ENCODE assay signal across 1 cellular context in the genomic region with DNA sequence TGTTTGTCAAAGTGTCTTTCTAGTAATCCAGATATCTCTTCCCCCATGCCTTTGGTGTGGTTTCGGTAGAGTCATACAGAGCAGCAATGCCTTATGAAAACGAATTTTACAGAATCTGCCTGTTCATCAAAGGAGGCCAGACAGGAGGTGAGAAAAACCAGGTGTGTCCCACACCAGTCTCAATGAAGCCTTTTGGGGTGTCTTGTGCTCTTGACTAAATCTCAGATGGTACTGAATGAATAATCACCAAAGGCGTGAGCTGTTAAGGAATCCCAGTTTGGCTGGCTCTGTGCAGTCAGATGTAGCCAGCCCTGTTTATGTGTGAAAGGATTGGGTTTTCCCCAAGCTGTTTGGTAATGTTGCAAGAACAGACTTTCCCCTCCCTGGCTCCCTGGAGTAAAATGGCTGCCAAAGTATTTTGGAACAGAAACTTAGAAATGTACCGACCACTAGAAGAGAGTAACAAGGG.
TF ChIP-seq lines count a peak whose summit lies in the region.

No MANE protein-coding gene starts in this region.

TF ChIP-seq in GM12878, 131 proteins besides CTCF, POLR2A, EP300 and RAD21 (continued from another document and continues in another):
- TF ChIP-seq, protein P1, sequence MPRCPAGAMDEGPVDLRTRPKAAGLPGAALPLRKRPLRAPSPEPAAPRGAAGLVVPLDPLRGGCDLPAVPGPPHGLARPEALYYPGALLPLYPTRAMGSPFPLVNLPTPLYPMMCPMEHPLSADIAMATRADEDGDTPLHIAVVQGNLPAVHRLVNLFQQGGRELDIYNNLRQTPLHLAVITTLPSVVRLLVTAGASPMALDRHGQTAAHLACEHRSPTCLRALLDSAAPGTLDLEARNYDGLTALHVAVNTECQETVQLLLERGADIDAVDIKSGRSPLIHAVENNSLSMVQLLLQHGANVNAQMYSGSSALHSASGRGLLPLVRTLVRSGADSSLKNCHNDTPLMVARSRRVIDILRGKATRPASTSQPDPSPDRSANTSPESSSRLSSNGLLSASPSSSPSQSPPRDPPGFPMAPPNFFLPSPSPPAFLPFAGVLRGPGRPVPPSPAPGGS (IDR thresholded peaks at IDR 0.05; ENCODE audit: borderline replicate concordance, insufficient read depth, low read depth, low read length, poor library complexity, severe bottlenecking), result peak; percentile 12
- TF ChIP-seq NR2C2 (IDR thresholded peaks at IDR 0.05; ENCODE audit: borderline replicate concordance, control insufficient read depth, insufficient read length, low read depth) (no peak), ESRRA (IDR thresholded peaks at IDR 0.05; ENCODE audit: low read length) (no peak), MYB (IDR thresholded peaks at IDR 0.05; ENCODE audit: borderline replicate concordance, low read depth, low read length) (no peak), SREBF2 (IDR thresholded peaks at IDR 0.05; ENCODE audit: low read length) (no peak), DPF2 (IDR thresholded peaks at IDR 0.05) (0 out of 2 replicates have a peak, but pooled peaks have one; percentile 37), RBBP5 (conservative IDR thresholded peaks at IDR 0.05) (no peak), FOXM1 (IDR thresholded peaks at IDR 0.05; ENCODE audit: low read depth, low read length) (peak; percentile 92), EGR1 (IDR thresholded peaks at IDR 0.05; ENCODE audit: borderline replicate concordance in 1 of 2, low read depth in 2 of 2, low read length in 2 of 2) (no peak), ZNF384 (IDR thresholded peaks at IDR 0.05; ENCODE audit: borderline replicate concordance, low read depth, low read length) (no peak), CREB1 (IDR thresholded peaks at IDR 0.05; ENCODE audit: low read depth) (peak; percentile 25; the same call in 1 of the 2 replicates), FOXK2 (IDR thresholded peaks at IDR 0.05) (no peak), MTA2 (IDR thresholded peaks at IDR 0.05; ENCODE audit: low read depth) (no peak), YY1 (IDR thresholded peaks at IDR 0.05; ENCODE audit: low read depth, low read length) (peak; percentile 83), EZH2 (IDR thresholded peaks at IDR 0.05; ENCODE audit: borderline replicate concordance, control insufficient read depth, low read depth, low read length) (no peak)
- TF ChIP-seq, protein P2, sequence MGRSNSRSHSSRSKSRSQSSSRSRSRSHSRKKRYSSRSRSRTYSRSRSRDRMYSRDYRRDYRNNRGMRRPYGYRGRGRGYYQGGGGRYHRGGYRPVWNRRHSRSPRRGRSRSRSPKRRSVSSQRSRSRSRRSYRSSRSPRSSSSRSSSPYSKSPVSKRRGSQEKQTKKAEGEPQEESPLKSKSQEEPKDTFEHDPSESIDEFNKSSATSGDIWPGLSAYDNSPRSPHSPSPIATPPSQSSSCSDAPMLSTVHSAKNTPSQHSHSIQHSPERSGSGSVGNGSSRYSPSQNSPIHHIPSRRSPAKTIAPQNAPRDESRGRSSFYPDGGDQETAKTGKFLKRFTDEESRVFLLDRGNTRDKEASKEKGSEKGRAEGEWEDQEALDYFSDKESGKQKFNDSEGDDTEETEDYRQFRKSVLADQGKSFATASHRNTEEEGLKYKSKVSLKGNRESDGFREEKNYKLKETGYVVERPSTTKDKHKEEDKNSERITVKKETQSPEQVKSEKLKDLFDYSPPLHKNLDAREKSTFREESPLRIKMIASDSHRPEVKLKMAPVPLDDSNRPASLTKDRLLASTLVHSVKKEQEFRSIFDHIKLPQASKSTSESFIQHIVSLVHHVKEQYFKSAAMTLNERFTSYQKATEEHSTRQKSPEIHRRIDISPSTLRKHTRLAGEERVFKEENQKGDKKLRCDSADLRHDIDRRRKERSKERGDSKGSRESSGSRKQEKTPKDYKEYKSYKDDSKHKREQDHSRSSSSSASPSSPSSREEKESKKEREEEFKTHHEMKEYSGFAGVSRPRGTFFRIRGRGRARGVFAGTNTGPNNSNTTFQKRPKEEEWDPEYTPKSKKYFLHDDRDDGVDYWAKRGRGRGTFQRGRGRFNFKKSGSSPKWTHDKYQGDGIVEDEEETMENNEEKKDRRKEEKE (IDR thresholded peaks at IDR 0.05), result no peak
- TF ChIP-seq, protein P3, sequence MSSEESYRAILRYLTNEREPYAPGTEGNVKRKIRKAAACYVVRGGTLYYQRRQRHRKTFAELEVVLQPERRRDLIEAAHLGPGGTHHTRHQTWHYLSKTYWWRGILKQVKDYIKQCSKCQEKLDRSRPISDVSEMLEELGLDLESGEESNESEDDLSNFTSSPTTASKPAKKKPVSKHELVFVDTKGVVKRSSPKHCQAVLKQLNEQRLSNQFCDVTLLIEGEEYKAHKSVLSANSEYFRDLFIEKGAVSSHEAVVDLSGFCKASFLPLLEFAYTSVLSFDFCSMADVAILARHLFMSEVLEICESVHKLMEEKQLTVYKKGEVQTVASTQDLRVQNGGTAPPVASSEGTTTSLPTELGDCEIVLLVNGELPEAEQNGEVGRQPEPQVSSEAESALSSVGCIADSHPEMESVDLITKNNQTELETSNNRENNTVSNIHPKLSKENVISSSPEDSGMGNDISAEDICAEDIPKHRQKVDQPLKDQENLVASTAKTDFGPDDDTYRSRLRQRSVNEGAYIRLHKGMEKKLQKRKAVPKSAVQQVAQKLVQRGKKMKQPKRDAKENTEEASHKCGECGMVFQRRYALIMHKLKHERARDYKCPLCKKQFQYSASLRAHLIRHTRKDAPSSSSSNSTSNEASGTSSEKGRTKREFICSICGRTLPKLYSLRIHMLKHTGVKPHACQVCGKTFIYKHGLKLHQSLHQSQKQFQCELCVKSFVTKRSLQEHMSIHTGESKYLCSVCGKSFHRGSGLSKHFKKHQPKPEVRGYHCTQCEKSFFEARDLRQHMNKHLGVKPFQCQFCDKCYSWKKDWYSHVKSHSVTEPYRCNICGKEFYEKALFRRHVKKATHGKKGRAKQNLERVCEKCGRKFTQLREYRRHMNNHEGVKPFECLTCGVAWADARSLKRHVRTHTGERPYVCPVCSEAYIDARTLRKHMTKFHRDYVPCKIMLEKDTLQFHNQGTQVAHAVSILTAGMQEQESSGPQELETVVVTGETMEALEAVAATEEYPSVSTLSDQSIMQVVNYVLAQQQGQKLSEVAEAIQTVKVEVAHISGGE (CRISPR knock-in tag; IDR thresholded peaks at IDR 0.05), result no peak
- TF ChIP-seq, protein P4, sequence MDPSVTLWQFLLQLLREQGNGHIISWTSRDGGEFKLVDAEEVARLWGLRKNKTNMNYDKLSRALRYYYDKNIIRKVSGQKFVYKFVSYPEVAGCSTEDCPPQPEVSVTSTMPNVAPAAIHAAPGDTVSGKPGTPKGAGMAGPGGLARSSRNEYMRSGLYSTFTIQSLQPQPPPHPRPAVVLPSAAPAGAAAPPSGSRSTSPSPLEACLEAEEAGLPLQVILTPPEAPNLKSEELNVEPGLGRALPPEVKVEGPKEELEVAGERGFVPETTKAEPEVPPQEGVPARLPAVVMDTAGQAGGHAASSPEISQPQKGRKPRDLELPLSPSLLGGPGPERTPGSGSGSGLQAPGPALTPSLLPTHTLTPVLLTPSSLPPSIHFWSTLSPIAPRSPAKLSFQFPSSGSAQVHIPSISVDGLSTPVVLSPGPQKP (IDR thresholded peaks at IDR 0.05; ENCODE audit: low read depth, low read length), result no peak
- TF ChIP-seq, protein P5, sequence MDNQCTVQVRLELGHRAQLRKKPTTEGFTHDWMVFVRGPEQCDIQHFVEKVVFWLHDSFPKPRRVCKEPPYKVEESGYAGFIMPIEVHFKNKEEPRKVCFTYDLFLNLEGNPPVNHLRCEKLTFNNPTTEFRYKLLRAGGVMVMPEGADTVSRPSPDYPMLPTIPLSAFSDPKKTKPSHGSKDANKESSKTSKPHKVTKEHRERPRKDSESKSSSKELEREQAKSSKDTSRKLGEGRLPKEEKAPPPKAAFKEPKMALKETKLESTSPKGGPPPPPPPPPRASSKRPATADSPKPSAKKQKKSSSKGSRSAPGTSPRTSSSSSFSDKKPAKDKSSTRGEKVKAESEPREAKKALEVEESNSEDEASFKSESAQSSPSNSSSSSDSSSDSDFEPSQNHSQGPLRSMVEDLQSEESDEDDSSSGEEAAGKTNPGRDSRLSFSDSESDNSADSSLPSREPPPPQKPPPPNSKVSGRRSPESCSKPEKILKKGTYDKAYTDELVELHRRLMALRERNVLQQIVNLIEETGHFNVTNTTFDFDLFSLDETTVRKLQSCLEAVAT (IDR thresholded peaks at IDR 0.05), result no peak
- TF ChIP-seq, protein P6, sequence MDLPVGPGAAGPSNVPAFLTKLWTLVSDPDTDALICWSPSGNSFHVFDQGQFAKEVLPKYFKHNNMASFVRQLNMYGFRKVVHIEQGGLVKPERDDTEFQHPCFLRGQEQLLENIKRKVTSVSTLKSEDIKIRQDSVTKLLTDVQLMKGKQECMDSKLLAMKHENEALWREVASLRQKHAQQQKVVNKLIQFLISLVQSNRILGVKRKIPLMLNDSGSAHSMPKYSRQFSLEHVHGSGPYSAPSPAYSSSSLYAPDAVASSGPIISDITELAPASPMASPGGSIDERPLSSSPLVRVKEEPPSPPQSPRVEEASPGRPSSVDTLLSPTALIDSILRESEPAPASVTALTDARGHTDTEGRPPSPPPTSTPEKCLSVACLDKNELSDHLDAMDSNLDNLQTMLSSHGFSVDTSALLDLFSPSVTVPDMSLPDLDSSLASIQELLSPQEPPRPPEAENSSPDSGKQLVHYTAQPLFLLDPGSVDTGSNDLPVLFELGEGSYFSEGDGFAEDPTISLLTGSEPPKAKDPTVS (IDR thresholded peaks at IDR 0.05; ENCODE audit: low read depth, low read length), result no peak
- TF ChIP-seq, protein P7, sequence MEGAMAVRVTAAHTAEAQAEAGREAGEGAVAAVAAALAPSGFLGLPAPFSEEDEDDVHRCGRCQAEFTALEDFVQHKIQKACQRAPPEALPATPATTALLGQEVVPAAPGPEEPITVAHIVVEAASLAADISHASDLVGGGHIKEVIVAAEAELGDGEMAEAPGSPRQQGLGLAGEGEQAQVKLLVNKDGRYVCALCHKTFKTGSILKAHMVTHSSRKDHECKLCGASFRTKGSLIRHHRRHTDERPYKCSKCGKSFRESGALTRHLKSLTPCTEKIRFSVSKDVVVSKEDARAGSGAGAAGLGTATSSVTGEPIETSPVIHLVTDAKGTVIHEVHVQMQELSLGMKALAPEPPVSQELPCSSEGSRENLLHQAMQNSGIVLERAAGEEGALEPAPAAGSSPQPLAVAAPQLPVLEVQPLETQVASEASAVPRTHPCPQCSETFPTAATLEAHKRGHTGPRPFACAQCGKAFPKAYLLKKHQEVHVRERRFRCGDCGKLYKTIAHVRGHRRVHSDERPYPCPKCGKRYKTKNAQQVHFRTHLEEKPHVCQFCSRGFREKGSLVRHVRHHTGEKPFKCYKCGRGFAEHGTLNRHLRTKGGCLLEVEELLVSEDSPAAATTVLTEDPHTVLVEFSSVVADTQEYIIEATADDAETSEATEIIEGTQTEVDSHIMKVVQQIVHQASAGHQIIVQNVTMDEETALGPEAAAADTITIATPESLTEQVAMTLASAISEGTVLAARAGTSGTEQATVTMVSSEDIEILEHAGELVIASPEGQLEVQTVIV (IDR thresholded peaks at IDR 0.05; ENCODE audit: borderline replicate concordance, partially characterized antibody), result no peak
- TF ChIP-seq, protein P8, sequence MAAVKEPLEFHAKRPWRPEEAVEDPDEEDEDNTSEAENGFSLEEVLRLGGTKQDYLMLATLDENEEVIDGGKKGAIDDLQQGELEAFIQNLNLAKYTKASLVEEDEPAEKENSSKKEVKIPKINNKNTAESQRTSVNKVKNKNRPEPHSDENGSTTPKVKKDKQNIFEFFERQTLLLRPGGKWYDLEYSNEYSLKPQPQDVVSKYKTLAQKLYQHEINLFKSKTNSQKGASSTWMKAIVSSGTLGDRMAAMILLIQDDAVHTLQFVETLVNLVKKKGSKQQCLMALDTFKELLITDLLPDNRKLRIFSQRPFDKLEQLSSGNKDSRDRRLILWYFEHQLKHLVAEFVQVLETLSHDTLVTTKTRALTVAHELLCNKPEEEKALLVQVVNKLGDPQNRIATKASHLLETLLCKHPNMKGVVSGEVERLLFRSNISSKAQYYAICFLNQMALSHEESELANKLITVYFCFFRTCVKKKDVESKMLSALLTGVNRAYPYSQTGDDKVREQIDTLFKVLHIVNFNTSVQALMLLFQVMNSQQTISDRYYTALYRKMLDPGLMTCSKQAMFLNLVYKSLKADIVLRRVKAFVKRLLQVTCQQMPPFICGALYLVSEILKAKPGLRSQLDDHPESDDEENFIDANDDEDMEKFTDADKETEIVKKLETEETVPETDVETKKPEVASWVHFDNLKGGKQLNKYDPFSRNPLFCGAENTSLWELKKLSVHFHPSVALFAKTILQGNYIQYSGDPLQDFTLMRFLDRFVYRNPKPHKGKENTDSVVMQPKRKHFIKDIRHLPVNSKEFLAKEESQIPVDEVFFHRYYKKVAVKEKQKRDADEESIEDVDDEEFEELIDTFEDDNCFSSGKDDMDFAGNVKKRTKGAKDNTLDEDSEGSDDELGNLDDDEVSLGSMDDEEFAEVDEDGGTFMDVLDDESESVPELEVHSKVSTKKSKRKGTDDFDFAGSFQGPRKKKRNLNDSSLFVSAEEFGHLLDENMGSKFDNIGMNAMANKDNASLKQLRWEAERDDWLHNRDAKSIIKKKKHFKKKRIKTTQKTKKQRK (IDR thresholded peaks at IDR 0.05; ENCODE audit: low read depth, low read length), result no peak
- TF ChIP-seq, protein P9, sequence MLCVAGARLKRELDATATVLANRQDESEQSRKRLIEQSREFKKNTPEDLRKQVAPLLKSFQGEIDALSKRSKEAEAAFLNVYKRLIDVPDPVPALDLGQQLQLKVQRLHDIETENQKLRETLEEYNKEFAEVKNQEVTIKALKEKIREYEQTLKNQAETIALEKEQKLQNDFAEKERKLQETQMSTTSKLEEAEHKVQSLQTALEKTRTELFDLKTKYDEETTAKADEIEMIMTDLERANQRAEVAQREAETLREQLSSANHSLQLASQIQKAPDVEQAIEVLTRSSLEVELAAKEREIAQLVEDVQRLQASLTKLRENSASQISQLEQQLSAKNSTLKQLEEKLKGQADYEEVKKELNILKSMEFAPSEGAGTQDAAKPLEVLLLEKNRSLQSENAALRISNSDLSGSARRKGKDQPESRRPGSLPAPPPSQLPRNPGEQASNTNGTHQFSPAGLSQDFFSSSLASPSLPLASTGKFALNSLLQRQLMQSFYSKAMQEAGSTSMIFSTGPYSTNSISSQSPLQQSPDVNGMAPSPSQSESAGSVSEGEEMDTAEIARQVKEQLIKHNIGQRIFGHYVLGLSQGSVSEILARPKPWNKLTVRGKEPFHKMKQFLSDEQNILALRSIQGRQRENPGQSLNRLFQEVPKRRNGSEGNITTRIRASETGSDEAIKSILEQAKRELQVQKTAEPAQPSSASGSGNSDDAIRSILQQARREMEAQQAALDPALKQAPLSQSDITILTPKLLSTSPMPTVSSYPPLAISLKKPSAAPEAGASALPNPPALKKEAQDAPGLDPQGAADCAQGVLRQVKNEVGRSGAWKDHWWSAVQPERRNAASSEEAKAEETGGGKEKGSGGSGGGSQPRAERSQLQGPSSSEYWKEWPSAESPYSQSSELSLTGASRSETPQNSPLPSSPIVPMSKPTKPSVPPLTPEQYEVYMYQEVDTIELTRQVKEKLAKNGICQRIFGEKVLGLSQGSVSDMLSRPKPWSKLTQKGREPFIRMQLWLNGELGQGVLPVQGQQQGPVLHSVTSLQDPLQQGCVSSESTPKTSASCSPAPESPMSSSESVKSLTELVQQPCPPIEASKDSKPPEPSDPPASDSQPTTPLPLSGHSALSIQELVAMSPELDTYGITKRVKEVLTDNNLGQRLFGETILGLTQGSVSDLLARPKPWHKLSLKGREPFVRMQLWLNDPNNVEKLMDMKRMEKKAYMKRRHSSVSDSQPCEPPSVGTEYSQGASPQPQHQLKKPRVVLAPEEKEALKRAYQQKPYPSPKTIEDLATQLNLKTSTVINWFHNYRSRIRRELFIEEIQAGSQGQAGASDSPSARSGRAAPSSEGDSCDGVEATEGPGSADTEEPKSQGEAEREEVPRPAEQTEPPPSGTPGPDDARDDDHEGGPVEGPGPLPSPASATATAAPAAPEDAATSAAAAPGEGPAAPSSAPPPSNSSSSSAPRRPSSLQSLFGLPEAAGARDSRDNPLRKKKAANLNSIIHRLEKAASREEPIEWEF (IDR thresholded peaks at IDR 0.05; ENCODE audit: insufficient replicate concordance, low read depth, low read length), result no peak
